ENCODE assay signal across 2 cellular contexts in genomic region chr22:40410272-40410671, GRCh38.
A peak's percentile ranks its signal among the peaks of the same experiment; 100 is the strongest.
TF ChIP-seq lines count a peak whose summit lies in the region.

No MANE protein-coding gene starts in this region.

TF ChIP-seq in IMR-90, 13 proteins besides CTCF, POLR2A, EP300 and RAD21:
- no peak for TF ChIP-seq CHD1 (IDR thresholded peaks at IDR 0.05; ENCODE audit: low read depth, low read length)
- no peak for TF ChIP-seq SMC3 (IDR thresholded peaks at IDR 0.05; ENCODE audit: low read depth, low read length)
- TF ChIP-seq MXI1 (IDR thresholded peaks at IDR 0.05; ENCODE audit: borderline replicate concordance, low read depth, low read length): no peak
- TF ChIP-seq FOS (IDR thresholded peaks at IDR 0.05; ENCODE audit: low read depth, low read length): no peak
- no peak for TF ChIP-seq CEBPB (IDR thresholded peaks at IDR 0.05; ENCODE audit: low read depth, low read length)
- no peak for TF ChIP-seq RFX5 (IDR thresholded peaks at IDR 0.05; ENCODE audit: low read depth, low read length)

TF ChIP-seq in K562, 482 proteins besides CTCF, POLR2A, EP300 and RAD21:
- TF ChIP-seq RBM22 (IDR thresholded peaks at IDR 0.05; ENCODE audit: low read depth, low read length, poor library complexity, severe bottlenecking): peak; percentile 37
- TF ChIP-seq ZFP91 (CRISPR knock-in tag; IDR thresholded peaks at IDR 0.05): no peak
- TF ChIP-seq CBX5 (IDR thresholded peaks at IDR 0.05; ENCODE audit: borderline replicate concordance, low read depth): no peak
- no peak for TF ChIP-seq ZNF766 (CRISPR knock-in tag; conservative IDR thresholded peaks at IDR 0.05)
- TF ChIP-seq ZNF146 (CRISPR knock-in tag; IDR thresholded peaks at IDR 0.05; ENCODE audit: unreplicated experiment): no peak
- peak; percentile 23; the same call in 1 of the 2 replicates for TF ChIP-seq SUPT5H (IDR thresholded peaks at IDR 0.05)
